Comparison of ENCODE assay signal across 8 cellular contexts in genomic region chr18:12287684-12288405, GRCh38. TPM values are rescaled to one million over a fixed set of nuclear protein-coding genes. Genes with fewer than 3 reads are reported as not detected.
DNase-seq lines count a peak whose midpoint lies in the region; ATAC-seq, FAIRE-seq and TF ChIP-seq lines count a peak whose summit lies in the region.

No MANE protein-coding gene starts in this region.

- H3K36me3 Mint-ChIP-seq in Calu3 (ENCODE audit: insufficient read depth, unreplicated experiment) (peaks cover 9% of the 10 kb centered on the region), neural crest cell (ENCODE audit: low read depth) (no peaks in the 10 kb centered on the region)
- H3K36me3 Mint-ChIP-seq in effector memory CD8-positive, alpha-beta T cell (ENCODE audit: insufficient read depth), result no peaks in the 10 kb centered on the region

- DNase-seq in Calu3 (peak; percentile 77), RCC 7860 (ENCODE audit: low spot score) (peak; percentile 15), fibroblast of peridontal ligament (ENCODE audit: extremely low read depth) (peak; percentile 84), neural crest cell (ENCODE audit: low read depth, low spot score) (no peak), NCI-H1694 (lab: John Stamatoyannopoulos, UW) (no peak)
- DNase-seq in effector memory CD8-positive, alpha-beta T cell, result no peak

- H3K9me3 Mint-ChIP-seq in Calu3 (ENCODE audit: low read depth, unreplicated experiment) (no peaks in the 10 kb centered on the region), neural crest cell (no peaks in the 10 kb centered on the region)
- no peaks in the 10 kb centered on the region for H3K9me3 Mint-ChIP-seq in effector memory CD8-positive, alpha-beta T cell

- BruUV-seq in Calu3 (replicated peaks; lab: Mats Ljungman, UMichigan), result TSS peak; percentile 86

- no peak for FAIRE-seq in RCC 7860 (lab: Jason Lieb, UNC)

- TF ChIP-seq CTCF in Calu3 (IDR thresholded peaks at IDR 0.05; ENCODE audit: unreplicated experiment), result no peak
- no peak for TF ChIP-seq CTCF in neural crest cell (conservative IDR thresholded peaks at IDR 0.05)

- ATAC-seq in HG03521 (IDR thresholded peaks at IDR 0.05; ENCODE audit: unreplicated experiment), result no peak
- ATAC-seq in effector memory CD8-positive, alpha-beta T cell (replicated peaks), result no peak
- ATAC-seq in HG03280 (IDR thresholded peaks at IDR 0.05; ENCODE audit: unreplicated experiment), result no peak

- H3K27ac Mint-ChIP-seq in Calu3 (ENCODE audit: unreplicated experiment), result no peak overlapping the region
- no peak overlapping the region for H3K27ac Mint-ChIP-seq in neural crest cell (ENCODE audit: unreplicated experiment)
- H3K27ac Mint-ChIP-seq in effector memory CD8-positive, alpha-beta T cell, result no peak overlapping the region

- CTCF ChIA-PET in Calu3 (lab: Charles Lee), result interaction anchor here (1.0 to 3.9 kb wide), 6 partner anchors 10 to 40 kb away, joined by 3 to 21 read pairs (median 4); no protein-coding TSS in a partner anchor

- H3K27me3 Mint-ChIP-seq in Calu3 (ENCODE audit: unreplicated experiment) (peaks cover 33% of the 10 kb centered on the region), neural crest cell (ENCODE audit: low read depth) (peaks cover 74% of the 10 kb centered on the region)
- peaks cover 38 to 68% of the 10 kb centered on the region in 2 donors for H3K27me3 Mint-ChIP-seq in effector memory CD8-positive, alpha-beta T cell

- H3K4me1 Mint-ChIP-seq in Calu3 (ENCODE audit: low read depth, unreplicated experiment) (peaks cover 16% of the 10 kb centered on the region), neural crest cell (peaks cover 16% of the 10 kb centered on the region)
- no peaks in the 10 kb centered on the region for H3K4me1 Mint-ChIP-seq in effector memory CD8-positive, alpha-beta T cell (ENCODE audit: low read depth in 2 of 2)

- intact Hi-C loops in Calu3 (cut with micrococcal nuclease; ENCODE audit: unreplicated experiment), result loop anchor here (5.0 kb wide), 1 partner anchor 196 kb away; the partner anchor contains the start of gene ANKRD62

- H3K4me3 Mint-ChIP-seq in Calu3 (ENCODE audit: low read depth, unreplicated experiment) (peak overlapping the region; percentile 82), neural crest cell (peak overlapping the region; percentile 86)
- no peak overlapping the region for H3K4me3 Mint-ChIP-seq in effector memory CD8-positive, alpha-beta T cell

RNA-seq across cellular contexts. Expression of gene TUBB6, which starts 20.2 kb away (rescaled TPM):
- total RNA-seq in Calu3 (2022) (25.7 and 34.5 TPM in 2 replicates), neural crest cell (77.8 and 81.8 TPM in 2 replicates)

RNA-seq across cellular contexts. Expression of gene CIDEA, which starts 33.7 kb away (rescaled TPM):
- total RNA-seq in Calu3 (2022), result not detected in 2 replicates
- total RNA-seq in neural crest cell, result not detected in 2 replicates

Comparison
In these comparisons a context has a peak if more than half of its experiments do, and no peak if none do; other contexts are left out.
1. DNase-seq: peak in Calu3 (single experiment), RCC 7860 (single experiment) and fibroblast of peridontal ligament (single experiment); none in neural crest cell (single experiment), effector memory CD8-positive, alpha-beta T cell (0 of 3) and NCI-H1694 (single experiment).
2. H3K4me3 Mint-ChIP-seq: peak in Calu3 (single experiment) and neural crest cell (single experiment); none in effector memory CD8-positive, alpha-beta T cell (0 of 2).